Comparison of ENCODE assay signal across 17 cellular contexts in genomic region chr2:188391354-188391753, GRCh38.
DNase-seq lines count a peak whose midpoint lies in the region; ATAC-seq, FAIRE-seq and TF ChIP-seq lines count a peak whose summit lies in the region.
"Had no signal": no experiment of that assay in that cellular context is flagged by ENCODE, and none has a peak within 500 bp of the region (broad histone marks: within the 10 kb centered on the region; RNA-seq: fewer than 3 reads in every experiment).

No MANE protein-coding gene starts in this region.

- TF ChIP-seq EP300 in H1 (IDR thresholded peaks at IDR 0.05; ENCODE audit: borderline replicate concordance in 1 of 2, low read depth in 2 of 2, low read length in 2 of 2): no peak

- no peak overlapping the region for H2BK5ac ChIP-seq in IMR-90 (ENCODE audit: low read depth, low read length, poor library complexity, severe bottlenecking)
- no peak overlapping the region for H2BK5ac ChIP-seq in H1 (ENCODE audit: low read depth, low read length)
- no peak overlapping the region for H2BK5ac ChIP-seq in mesendoderm (ENCODE audit: low read length)

- in situ Hi-C loops in IMR-90 (cut with MboI; ENCODE audit: low sequenced_read_pairs): no loop called here

- H2BK20ac ChIP-seq in IMR-90 (ENCODE audit: low read depth, low read length): no peak overlapping the region
- H2BK20ac ChIP-seq in H1 (ENCODE audit: low read length): no peak overlapping the region

- no peaks in the 10 kb centered on the region for H3K23me2 ChIP-seq in H1 (ENCODE audit: low read depth, low read length)

- BruUV-seq in IMR-90 (replicated peaks; lab: Mats Ljungman, UMichigan): no TSS peak

- peak; percentile 19 for DNase-seq in DMS53 treated with DMSO at 0.1 percent for 48 hours (lab: John Stamatoyannopoulos, UW; ENCODE audit: unreplicated experiment)
- DNase-seq in IMR-90: peak; percentile 18
- no peak for DNase-seq in H1 (ENCODE audit: low read depth in 1 of 2, low spot score in 2 of 2)
- DNase-seq in ureter (ENCODE audit: low spot score): no peak
- no peak for DNase-seq in mesendoderm
- DNase-seq in activated CD4-positive, alpha-beta T cell treated with anti-CD3 and anti-CD28 coated beads for 4 hours: no peak
- DNase-seq: C1 segment of cervical spinal cord; Caco-2; CD4-positive, alpha-beta memory T cell; DMS153; DMS79 treated with DMSO at 0.1 percent for 48 hours; HFFc6 had no signal

- H3K79me1 ChIP-seq in IMR-90 (ENCODE audit: low read depth in 1 of 2, low read length in 2 of 2): peaks cover 11 to 45% of the 10 kb centered on the region in 2 experiments
- peaks cover 7% of the 10 kb centered on the region; the same call in 1 of the 2 replicates for H3K79me1 ChIP-seq in H1 (ENCODE audit: low read depth, low read length)
- H3K79me1 ChIP-seq in mesendoderm (ENCODE audit: low read length): peaks cover 5% of the 10 kb centered on the region

- H4K5ac ChIP-seq in IMR-90 (ENCODE audit: low read depth, low read length) (no peak overlapping the region), H1 (ENCODE audit: insufficient read length, low read depth, low read length) (no peak overlapping the region), mesendoderm (ENCODE audit: low read length) (no peak overlapping the region)

- H3K4me2 ChIP-seq in IMR-90 (ENCODE audit: low read depth, low read length) (no peak overlapping the region), H1 (ENCODE audit: insufficient read depth in 1 of 2, low read depth in 2 of 2, low read length in 2 of 2) (no peak overlapping the region), mesendoderm (ENCODE audit: low read length) (no peak overlapping the region)

- dilution Hi-C loops in IMR-90 (cut with HindIII; ENCODE audit: low sequenced_read_pairs, unreplicated experiment): no loop called here

- H3K9me3 ChIP-seq in IMR-90 (ENCODE audit: control insufficient read depth, insufficient read depth, low read length): no peaks in the 10 kb centered on the region
- no peaks in the 10 kb centered on the region for H3K9me3 ChIP-seq in H1 (ENCODE audit: insufficient read depth in 2 of 2, low read depth in 1 of 2, low read length in 1 of 2)

- H2AFZ ChIP-seq in IMR-90 (replicated peaks; ENCODE audit: low read length, poor library complexity) (no peak overlapping the region), H1 (ENCODE audit: low read length) (no peak overlapping the region)
- H2AFZ ChIP-seq: GM23338 had no signal

- no peak for TF ChIP-seq RAD21 in IMR-90 (IDR thresholded peaks at IDR 0.05; ENCODE audit: low read length)
- no peak for TF ChIP-seq RAD21 in H1 (IDR thresholded peaks at IDR 0.05 in 1 of 2, conservative IDR thresholded peaks at IDR 0.05 in 1 of 2; ENCODE audit: low read depth in 2 of 2, low read length in 2 of 2)

- H3K14ac ChIP-seq in IMR-90 (replicated peaks; ENCODE audit: low read depth, low read length) (no peak overlapping the region), H1 (ENCODE audit: insufficient read length) (no peak overlapping the region)

- H3K9me1 ChIP-seq in IMR-90 (ENCODE audit: insufficient read depth, low read length): 0 out of 2 replicates have a peak, but pooled peaks cover 3% of the 10 kb centered on the region

- H3K4me3 ChIP-seq in IMR-90 (ENCODE audit: insufficient read depth, low read depth, low read length) (no peak overlapping the region), H1 (ENCODE audit: extremely low read depth in 1 of 4, insufficient read depth in 2 of 4, low read depth in 3 of 4, low read length in 4 of 4) (no peak overlapping the region), mesendoderm (ENCODE audit: low read length) (no peak overlapping the region)
- H3K4me3 ChIP-seq: GM23338, HAP-1 had no signal

- CTCF ChIA-PET in IMR-90 (lab: Yijun Ruan, JAX) (no interaction called here), H1 (lab: Charles Lee; ENCODE audit: partially characterized antibody) (interaction anchor here (0.8 to 1.1 kb wide), 3 partner anchors 71 to 454 kb away, joined by 3 read pairs; no protein-coding TSS in a partner anchor)

- TF ChIP-seq CTCF in IMR-90 (conservative IDR thresholded peaks at IDR 0.05; ENCODE audit: low read depth, low read length) (no peak), H1 (IDR thresholded peaks at IDR 0.05; ENCODE audit: control extremely low read depth in 1 of 3, insufficient read depth in 1 of 3, low read depth in 1 of 3, low read length in 3 of 3) (no peak)

- H3K4ac ChIP-seq in IMR-90 (ENCODE audit: low read depth, low read length) (no peak overlapping the region), H1 (replicated peaks; ENCODE audit: insufficient read length, low read depth, low read length) (no peak overlapping the region), mesendoderm (ENCODE audit: low read depth, low read length) (no peak overlapping the region)

- intact Hi-C loops in IMR-90 (cut with micrococcal nuclease): no loop called here

- H4K8ac ChIP-seq in IMR-90 (ENCODE audit: low read depth in 2 of 2, low read length in 2 of 2) (no peak overlapping the region), H1 (ENCODE audit: extremely low read depth, insufficient read depth, low read length) (no peak overlapping the region), mesendoderm (ENCODE audit: low read depth, low read length) (no peak overlapping the region)

- H3K36me3 ChIP-seq in IMR-90 (ENCODE audit: control insufficient read depth, insufficient read depth, low read length) (no peaks in the 10 kb centered on the region), H1 (ENCODE audit: control insufficient read depth in 2 of 4, insufficient read depth in 4 of 4, low read length in 3 of 4) (peaks cover 0 to 7% (median 3%) of the 10 kb centered on the region in 4 experiments; a peak in 3 of 8 replicates), mesendoderm (ENCODE audit: control insufficient read depth, insufficient read depth, low read length) (no peaks in the 10 kb centered on the region)
- H3K36me3 ChIP-seq: HAP-1 had no signal

- H2BK120ac ChIP-seq in IMR-90 (ENCODE audit: low read depth, low read length): no peak overlapping the region
- no peak overlapping the region for H2BK120ac ChIP-seq in H1 (replicated peaks; ENCODE audit: low read depth, low read length)
- no peak overlapping the region for H2BK120ac ChIP-seq in mesendoderm (ENCODE audit: low read depth, low read length)

- no peak overlapping the region for H2BK12ac ChIP-seq in H1 (ENCODE audit: low read depth, low read length)

- H3K4me1 ChIP-seq in IMR-90 (ENCODE audit: control insufficient read depth, insufficient read depth, low read length) (no peaks in the 10 kb centered on the region), H1 (replicated peaks in 1 of 4; ENCODE audit: control insufficient read depth in 3 of 4, insufficient read depth in 4 of 4, low read length in 3 of 4) (peaks cover 0 to 3% (median under 1%) of the 10 kb centered on the region in 4 experiments; a peak in 3 of 7 replicates), mesendoderm (ENCODE audit: control insufficient read depth, low read depth, low read length) (no peaks in the 10 kb centered on the region)
- H3K4me1 ChIP-seq: Caco-2 had no signal

- H3K27me3 ChIP-seq in IMR-90 (ENCODE audit: control insufficient read depth, insufficient read depth, low read length) (no peaks in the 10 kb centered on the region), H1 (replicated peaks in 1 of 4; ENCODE audit: control insufficient read depth in 3 of 4, extremely low read depth in 1 of 4, insufficient read depth in 3 of 4, low read length in 3 of 4) (no peaks in the 10 kb centered on the region), mesendoderm (ENCODE audit: insufficient read depth, low read length, poor library complexity) (no peaks in the 10 kb centered on the region)

- no peak overlapping the region for H2AK9ac ChIP-seq in IMR-90 (replicated peaks; ENCODE audit: low read depth, low read length, poor library complexity)

- H2BK15ac ChIP-seq in IMR-90 (ENCODE audit: low read depth, low read length): no peak overlapping the region
- no peak overlapping the region for H2BK15ac ChIP-seq in H1 (ENCODE audit: low read length)
- H2BK15ac ChIP-seq in mesendoderm (replicated peaks; ENCODE audit: low read depth): no peak overlapping the region

- H3K27ac ChIP-seq in IMR-90 (ENCODE audit: insufficient read depth, low read length): no peak overlapping the region
- H3K27ac ChIP-seq in H1 (ENCODE audit: low read depth, low read length): no peak overlapping the region
- H3K27ac ChIP-seq in mesendoderm (ENCODE audit: low read depth, low read length): no peak overlapping the region

- H3K18ac ChIP-seq in IMR-90 (ENCODE audit: low read depth, low read length) (no peak overlapping the region), H1 (ENCODE audit: extremely low read depth, low read length) (no peak overlapping the region), mesendoderm (ENCODE audit: low read length) (no peak overlapping the region)

- H3K23ac ChIP-seq in IMR-90 (ENCODE audit: low read depth, low read length) (no peak overlapping the region), H1 (ENCODE audit: insufficient read length) (no peak overlapping the region), mesendoderm (ENCODE audit: low read length) (no peak overlapping the region)

- TF ChIP-seq POLR2A in IMR-90 (IDR thresholded peaks at IDR 0.05; ENCODE audit: low read depth, low read length): no peak
- no peak for TF ChIP-seq POLR2A in H1 (IDR thresholded peaks at IDR 0.05; ENCODE audit: control extremely low read depth in 1 of 2, low read depth in 2 of 2, low read length in 2 of 2)

- H3K56ac ChIP-seq in IMR-90 (ENCODE audit: extremely low read depth, insufficient read depth, low read length): no peak overlapping the region
- no peak overlapping the region for H3K56ac ChIP-seq in H1 (replicated peaks; ENCODE audit: insufficient read length, low read depth, low read length)
- H3K56ac ChIP-seq in mesendoderm (ENCODE audit: low read length): no peak overlapping the region

- no peak for ATAC-seq in IMR-90 (ENCODE audit: low read depth)
- ATAC-seq: GM23338 had no signal

- H2AK5ac ChIP-seq in IMR-90 (ENCODE audit: low read depth, low read length): no peak overlapping the region
- H2AK5ac ChIP-seq in H1 (ENCODE audit: low read depth, low read length): no peak overlapping the region
- no peak overlapping the region for H2AK5ac ChIP-seq in mesendoderm (ENCODE audit: low read length)

- H4K20me1 ChIP-seq in IMR-90 (ENCODE audit: insufficient read depth, low read length) (no peaks in the 10 kb centered on the region), H1 (replicated peaks in 1 of 2; ENCODE audit: control insufficient read depth in 1 of 2, insufficient read depth in 2 of 2, low read length in 2 of 2) (peaks cover 1 to 9% of the 10 kb centered on the region in 2 experiments)

- peaks cover 5 to 89% of the 10 kb centered on the region in 2 experiments for H3K79me2 ChIP-seq in H1 (ENCODE audit: control insufficient read depth in 1 of 2, insufficient read depth in 2 of 2, low read length in 2 of 2)
- H3K79me2 ChIP-seq in mesendoderm (ENCODE audit: control insufficient read depth, insufficient read depth, low read length): peaks cover 22% of the 10 kb centered on the region

- H4K91ac ChIP-seq in IMR-90 (ENCODE audit: insufficient read depth, low read depth, low read length) (no peak overlapping the region), H1 (replicated peaks; ENCODE audit: insufficient read length, low read length) (no peak overlapping the region)

- POLR2A ChIA-PET in IMR-90 (lab: Charles Lee; ENCODE audit: unreplicated experiment) (no interaction called here), H1 (lab: Charles Lee; ENCODE audit: partially characterized antibody) (no interaction called here)

- H3K9ac ChIP-seq in IMR-90 (ENCODE audit: low read depth, low read length) (no peak overlapping the region), H1 (replicated peaks in 1 of 4; ENCODE audit: extremely low read depth in 1 of 4, low read depth in 3 of 4, low read length in 3 of 4) (no peak overlapping the region), mesendoderm (ENCODE audit: low read length) (no peak overlapping the region)

- peak; percentile 13 for FAIRE-seq in H1 (lab: Jason Lieb, UNC)
- FAIRE-seq: G401.6, GM12892, H54 had no signal

Comparison
In these comparisons a context has a peak if more than half of its experiments do, and no peak if none do; other contexts are left out.
1. DNase-seq: peak in DMS53 treated with DMSO at 0.1 percent for 48 hours (single experiment) and IMR-90 (single experiment); none in H1 (0 of 2), ureter (single experiment), mesendoderm (single experiment) and activated CD4-positive, alpha-beta T cell treated with anti-CD3 and anti-CD28 coated beads for 4 hours (0 of 2).